In genomic region chr5:43547532-43547931, GRCh38 we compare ENCODE assay signal across 27 cellular contexts.
"Had no signal": no experiment of that assay in that cellular context is flagged by ENCODE, and none has a peak within 500 bp of the region (broad histone marks: within the 10 kb centered on the region; RNA-seq: fewer than 3 reads in every experiment).

No MANE protein-coding gene starts in this region.

- DNase-seq: dermis blood vessel endothelial cell; dorsolateral prefrontal cortex; effector CD4-positive, alpha-beta T cell; effector memory CD4-positive, alpha-beta T cell; erythroblast; esophagus squamous epithelium; foreskin fibroblast; foreskin melanocyte; gastrocnemius medialis; glutamatergic neuron; head of caudate nucleus; heart right ventricle; hypothalamus; immature natural killer cell; islet precursor cell; left cardiac atrium; left lung; left ventricle myocardium superior; lower lobe of right lung; mesenchymal stem cell; mucosa of descending colon; naive B cell had no signal

- FAIRE-seq: colon had no signal

- H3K27me3 ChIP-seq: dorsolateral prefrontal cortex, esophagus squamous epithelium, gastrocnemius medialis, heart right ventricle, left lung had no signal

- ATAC-seq: esophagus mucosa, gastrocnemius medialis, heart right ventricle, left cardiac atrium, left lung, lower lobe of right lung, mucosa of descending colon had no signal

- H3K9me3 ChIP-seq: esophagus squamous epithelium, gastrocnemius medialis, heart right ventricle, left lung, lower lobe of right lung, mucosa of descending colon had no signal

- H3K4me3 Mint-ChIP-seq: immature natural killer cell, mesothelial cell of epicardium, naive B cell had no signal

- H3K27ac Mint-ChIP-seq: naive B cell had no signal

- H3K9me3 Mint-ChIP-seq: immature natural killer cell, mesothelial cell of epicardium, naive B cell had no signal

- H3K27ac ChIP-seq: coronary artery, dorsolateral prefrontal cortex, epithelial cell of prostate, esophagus squamous epithelium, gastrocnemius medialis, heart right ventricle, left lung, lower lobe of right lung had no signal

- H3K4me3 ChIP-seq: coronary artery, dorsolateral prefrontal cortex, esophagus squamous epithelium, gastrocnemius medialis, heart right ventricle, left lung, lower lobe of right lung, mucosa of descending colon had no signal
